Comparison of ENCODE assay signal across 8 cellular contexts in the genomic region with DNA sequence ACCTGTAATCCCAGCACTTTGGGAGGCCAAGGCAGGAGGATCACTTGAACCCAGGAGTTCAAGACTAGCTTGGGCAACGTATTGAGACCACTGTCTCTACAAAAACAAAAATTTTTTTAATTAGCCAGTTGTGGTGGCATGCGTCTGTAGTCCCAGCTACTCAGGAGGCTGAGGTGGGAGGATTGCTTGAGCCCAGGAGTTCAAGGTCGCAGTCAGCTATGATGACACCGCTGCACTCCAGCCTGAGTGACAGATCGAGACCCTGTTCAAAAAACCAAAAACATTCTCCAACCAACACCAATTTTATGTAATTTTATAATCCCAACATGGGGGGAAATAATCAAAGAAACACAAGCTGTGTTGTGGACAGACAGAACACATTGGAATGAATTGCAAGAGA.
"Had no signal": no experiment of that assay in that cellular context is flagged by ENCODE, and none has a peak within 500 bp of the region (broad histone marks: within the 10 kb centered on the region; RNA-seq: fewer than 3 reads in every experiment).

No MANE protein-coding gene starts in this region.

- H3K4me3 ChIP-seq: GM12878 had no signal

- FAIRE-seq: G401.6, GM12878, GM12891, GM12892, GM18507, GM19239 had no signal

- ATAC-seq: GM12878 had no signal

- DNase-seq: GDM1, GF-D8 had no signal
